Comparison of ENCODE assay signal across 7 cellular contexts in the genomic region with DNA sequence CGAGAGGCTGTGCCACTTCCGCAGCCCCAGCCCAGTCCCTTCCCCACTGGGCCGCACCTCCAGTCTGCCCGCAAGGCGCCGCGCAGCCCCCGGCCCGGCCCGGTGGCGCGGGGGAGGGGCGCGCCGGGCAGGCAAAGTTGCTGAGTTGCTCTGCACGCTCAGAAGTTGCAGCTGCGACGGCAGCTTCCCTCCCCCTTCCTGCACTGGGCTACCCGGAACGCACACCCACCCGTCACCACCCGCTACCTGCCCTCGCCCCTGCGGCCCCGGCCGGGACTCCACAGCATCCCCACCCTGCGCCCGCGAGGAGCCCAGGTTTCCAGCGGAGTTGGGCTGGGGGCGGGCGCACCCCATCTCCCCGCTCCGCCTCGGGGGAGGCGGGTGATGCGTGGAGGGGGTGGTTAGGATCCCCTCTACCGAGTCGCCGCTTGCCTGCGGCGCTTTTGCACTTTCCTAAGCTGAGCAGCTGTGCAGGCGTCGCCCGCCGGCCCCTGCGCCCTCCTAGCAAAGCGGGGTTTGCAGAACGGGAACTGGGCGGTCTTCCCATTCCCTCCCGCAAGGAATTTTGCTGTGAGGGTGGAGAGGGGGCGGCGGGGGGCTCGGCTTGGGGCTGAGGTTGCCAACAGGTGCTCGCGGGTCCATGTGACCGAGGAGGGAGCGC. TPM values are rescaled to one million over a fixed set of nuclear protein-coding genes. Genes with fewer than 3 reads are reported as not detected.
DNase-seq lines count a peak whose midpoint lies in the region; ATAC-seq lines count a peak whose summit lies in the region.

No MANE protein-coding gene starts in this region.

- H3K27me3 ChIP-seq in SJCRH30, result no peaks in the 10 kb centered on the region

- no peaks in the 10 kb centered on the region for H3K4me1 ChIP-seq in SJCRH30

- H3K27ac ChIP-seq in SJCRH30 (peak overlapping the region; percentile 74), skin epidermis (peak overlapping the region; percentile 77 to 97 (median 93))

- peak; percentile 74 for ATAC-seq in GM18502 (IDR thresholded peaks at IDR 0.05; ENCODE audit: poor library complexity, unreplicated experiment)
- peak; percentile 59 for ATAC-seq in HG03280 (IDR thresholded peaks at IDR 0.05; ENCODE audit: unreplicated experiment)

- peak; percentile 83 to 86 for DNase-seq in SJCRH30
- DNase-seq in amniotic epithelial cell (ENCODE audit: low read depth), result peak; percentile 25
- DNase-seq in HPDE6-E6E7 (ENCODE audit: extremely low spot score), result no peak

- H3K4me3 ChIP-seq in SJCRH30 (peak overlapping the region; percentile 71), iPS-11a (ENCODE audit: low read depth, low read length) (peak overlapping the region; percentile 67), skin epidermis (peak overlapping the region; percentile 36 to 66 (median 56))

- H3K36me3 ChIP-seq in SJCRH30, result no peaks in the 10 kb centered on the region

- H3K9me3 ChIP-seq in SJCRH30 (replicated peaks), result no peaks in the 10 kb centered on the region

RNA-seq across cellular contexts. Expression of a gene that starts 55.9 kb away (rescaled TPM):
- 12.3 and 13.4 TPM in 2 replicates for total RNA-seq in SJCRH30 (2014; rRNA removed; shearing (Covaris generic))
